ENCODE assay signal across 1 cellular context in genomic region chr6:109480993-109481480, GRCh38.
TF ChIP-seq lines count a peak whose summit lies in the region.

No MANE protein-coding gene starts in this region.

TF ChIP-seq in WTC11, 78 proteins besides CTCF, POLR2A, EP300 and RAD21 (continued from another document):
- no peak for TF ChIP-seq USF2 (CRISPR knock-in tag; IDR thresholded peaks at IDR 0.05)
